In the genomic region with DNA sequence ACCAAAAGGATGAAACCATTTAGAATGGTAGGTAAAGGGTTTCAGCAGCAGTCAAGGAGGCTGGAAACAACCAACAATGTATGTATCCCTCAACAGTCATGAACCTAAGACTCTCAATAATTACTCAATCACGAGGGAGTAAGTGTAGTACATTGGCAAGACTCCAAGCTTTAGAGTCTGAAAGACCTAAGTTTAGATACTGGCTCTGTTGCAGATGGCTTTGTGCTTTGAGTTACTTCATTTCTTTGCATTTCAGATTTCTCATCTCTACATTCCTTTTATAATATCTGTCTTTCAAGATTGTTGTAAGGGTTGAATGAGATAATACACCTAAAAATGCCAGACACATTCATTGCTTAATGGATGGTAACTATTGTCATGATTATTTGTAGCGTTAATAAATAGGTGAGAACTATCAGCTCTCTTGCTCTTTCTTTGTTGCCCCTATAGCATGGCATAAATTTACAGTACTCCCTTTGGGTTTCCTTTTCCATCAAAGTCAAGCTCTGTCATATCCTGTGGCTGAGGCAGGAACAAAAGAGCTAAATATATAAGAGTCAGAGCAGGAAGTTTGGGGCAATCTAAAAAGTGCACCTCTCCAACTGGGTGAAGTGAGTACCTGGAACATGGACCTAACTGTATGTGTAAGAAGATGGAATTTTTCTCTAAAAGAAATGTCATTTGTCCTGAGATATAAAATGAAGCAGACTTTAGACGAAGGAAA, we compare ENCODE assay signal across 10 cellular contexts.
DNase-seq lines count a peak whose midpoint lies in the region; ATAC-seq, FAIRE-seq and TF ChIP-seq lines count a peak whose summit lies in the region.
"Had no signal": no experiment of that assay in that cellular context is flagged by ENCODE, and none has a peak within 500 bp of the region (broad histone marks: within the 10 kb centered on the region; RNA-seq: fewer than 3 reads in every experiment).

No MANE protein-coding gene starts in this region.

- H3K27ac Mint-ChIP-seq in HFFc6, result no peak overlapping the region
- H3K27ac Mint-ChIP-seq in activated T-helper 17 cell treated with anti-CD3 and anti-CD28 coated beads, Interleukin-2, amount 50 U/mL, for 72 hours, result no peak overlapping the region
- H3K27ac Mint-ChIP-seq: memory B cell had no signal

- TF ChIP-seq POLR2A in GM12892 (IDR thresholded peaks at IDR 0.05; ENCODE audit: low read depth, low read length), result no peak

- ATAC-seq in GM21529 (IDR thresholded peaks at IDR 0.05; ENCODE audit: unreplicated experiment), result peak; percentile 39
- no peak for ATAC-seq in activated T-helper 17 cell treated with anti-CD3 and anti-CD28 coated beads, Interleukin-2, amount 50 U/mL, for 72 hours (replicated peaks)

- H3K4me3 Mint-ChIP-seq in HFFc6, result no peak overlapping the region
- no peak overlapping the region for H3K4me3 Mint-ChIP-seq in activated T-helper 17 cell treated with anti-CD3 and anti-CD28 coated beads, Interleukin-2, amount 50 U/mL, for 72 hours
- H3K4me3 Mint-ChIP-seq: memory B cell had no signal

- peaks cover 21% of the 10 kb centered on the region for H3K4me1 Mint-ChIP-seq in HFFc6 (ENCODE audit: low read depth)
- H3K4me1 Mint-ChIP-seq in activated T-helper 17 cell treated with anti-CD3 and anti-CD28 coated beads, Interleukin-2, amount 50 U/mL, for 72 hours, result no peaks in the 10 kb centered on the region

- H3K9me3 Mint-ChIP-seq in HFFc6, result no peaks in the 10 kb centered on the region
- no peaks in the 10 kb centered on the region for H3K9me3 Mint-ChIP-seq in activated T-helper 17 cell treated with anti-CD3 and anti-CD28 coated beads, Interleukin-2, amount 50 U/mL, for 72 hours
- H3K9me3 Mint-ChIP-seq: memory B cell had no signal

- no peak for FAIRE-seq in GM12892 (lab: Jason Lieb, UNC)
- FAIRE-seq: colon had no signal

- peaks cover 3% of the 10 kb centered on the region; the same call in 1 of the 2 replicates for H3K27me3 Mint-ChIP-seq in HFFc6 (ENCODE audit: insufficient read depth)
- peaks cover 4% of the 10 kb centered on the region for H3K27me3 Mint-ChIP-seq in activated T-helper 17 cell treated with anti-CD3 and anti-CD28 coated beads, Interleukin-2, amount 50 U/mL, for 72 hours
- H3K27me3 Mint-ChIP-seq: memory B cell had no signal

- H3K36me3 Mint-ChIP-seq in HFFc6 (ENCODE audit: low read depth), result no peaks in the 10 kb centered on the region
- no peaks in the 10 kb centered on the region for H3K36me3 Mint-ChIP-seq in activated T-helper 17 cell treated with anti-CD3 and anti-CD28 coated beads, Interleukin-2, amount 50 U/mL, for 72 hours (ENCODE audit: low read depth)
- H3K36me3 Mint-ChIP-seq: memory B cell had no signal

- TF ChIP-seq CTCF in fibroblast of pulmonary artery (IDR thresholded peaks at IDR 0.05; ENCODE audit: low read length, missing control alignments) (no peak), HFFc6 (IDR thresholded peaks at IDR 0.05) (no peak)

- peak; percentile 3 for DNase-seq in GM12892 (ENCODE audit: insufficient read length)
- peak; percentile 5 for DNase-seq in LHCN-M2 (ENCODE audit: low read depth)
- DNase-seq in fibroblast of pulmonary artery (ENCODE audit: low read depth), result peak; percentile 86
- no peak for DNase-seq in NCI-H1930 (lab: John Stamatoyannopoulos, UW)
- no peak for DNase-seq in HFFc6
- no peak for DNase-seq in stimulated activated CD4-positive, alpha-beta T cell treated with anti-CD3 and anti-CD28 coated beads, Interleukin-4, amount 100 ng/mL, for 24 hours

- H3K4me3 ChIP-seq in fibroblast of pulmonary artery (replicated peaks; ENCODE audit: low read depth, low read length), result no peak overlapping the region

Comparison
In these comparisons a context has a peak if more than half of its experiments do, and no peak if none do; other contexts are left out.
1. DNase-seq: peak in GM12892 (single experiment), LHCN-M2 (single experiment) and fibroblast of pulmonary artery (single experiment); none in NCI-H1930 (0 of 2), HFFc6 (single experiment) and stimulated activated CD4-positive, alpha-beta T cell treated with anti-CD3 and anti-CD28 coated beads, Interleukin-4, amount 100 ng/mL, for 24 hours (single experiment).